Comparison of ENCODE assay signal across 1 cellular context in the genomic region with DNA sequence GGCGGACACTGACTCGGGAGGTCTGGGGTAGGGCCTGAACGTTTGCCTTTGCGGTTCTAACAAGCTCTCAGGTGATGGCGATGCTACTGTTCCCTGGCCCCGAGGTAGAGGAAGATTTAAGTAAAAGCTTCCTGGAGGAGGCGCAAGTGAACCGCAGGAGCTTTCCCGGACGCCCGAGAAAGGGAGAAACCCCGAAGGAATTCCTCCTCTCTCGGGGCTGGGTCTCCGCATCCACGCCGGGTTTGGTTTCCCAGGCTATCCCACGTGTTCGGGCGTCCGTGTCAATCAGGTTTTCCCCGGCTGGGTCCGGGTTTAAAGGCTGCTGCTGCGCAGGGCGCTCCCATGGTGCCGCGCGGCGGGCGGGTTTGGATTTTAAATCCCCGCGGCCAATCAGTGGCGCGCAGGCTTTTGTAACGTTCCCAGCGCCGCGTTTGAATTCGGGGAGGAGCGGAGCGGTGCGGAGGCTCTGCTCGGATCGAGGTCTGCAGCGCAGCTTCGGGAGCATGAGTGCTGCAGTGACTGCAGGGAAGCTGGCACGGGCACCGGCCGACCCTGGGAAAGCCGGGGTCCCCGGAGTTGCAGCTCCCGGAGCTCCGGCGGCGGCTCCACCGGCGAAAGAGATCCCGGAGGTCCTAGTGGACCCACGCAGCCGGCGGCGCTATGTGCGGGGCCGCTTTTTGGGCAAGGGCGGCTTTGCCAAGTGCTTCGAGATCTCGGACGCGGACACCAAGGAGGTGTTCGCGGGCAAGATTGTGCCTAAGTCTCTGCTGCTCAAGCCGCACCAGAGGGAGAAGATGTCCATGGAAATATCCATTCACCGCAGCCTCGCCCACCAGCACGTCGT.
A peak's percentile ranks its signal among the peaks of the same experiment; 100 is the strongest.
TF ChIP-seq lines count a peak whose summit lies in the region.

A gene (plus strand): TSS at position 460 of the 844 bp plus-strand sequence. CDS start 44 bp downstream, at position 504.

TF ChIP-seq in SK-N-SH, 30 proteins besides CTCF, POLR2A, EP300 and RAD21:
- TF ChIP-seq, protein P1, sequence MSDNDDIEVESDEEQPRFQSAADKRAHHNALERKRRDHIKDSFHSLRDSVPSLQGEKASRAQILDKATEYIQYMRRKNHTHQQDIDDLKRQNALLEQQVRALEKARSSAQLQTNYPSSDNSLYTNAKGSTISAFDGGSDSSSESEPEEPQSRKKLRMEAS (IDR thresholded peaks at IDR 0.05; ENCODE audit: low read depth), result peak; percentile 92
- no peak for TF ChIP-seq SMC3 (IDR thresholded peaks at IDR 0.05; ENCODE audit: low read depth, low read length)
- TF ChIP-seq, protein P2, sequence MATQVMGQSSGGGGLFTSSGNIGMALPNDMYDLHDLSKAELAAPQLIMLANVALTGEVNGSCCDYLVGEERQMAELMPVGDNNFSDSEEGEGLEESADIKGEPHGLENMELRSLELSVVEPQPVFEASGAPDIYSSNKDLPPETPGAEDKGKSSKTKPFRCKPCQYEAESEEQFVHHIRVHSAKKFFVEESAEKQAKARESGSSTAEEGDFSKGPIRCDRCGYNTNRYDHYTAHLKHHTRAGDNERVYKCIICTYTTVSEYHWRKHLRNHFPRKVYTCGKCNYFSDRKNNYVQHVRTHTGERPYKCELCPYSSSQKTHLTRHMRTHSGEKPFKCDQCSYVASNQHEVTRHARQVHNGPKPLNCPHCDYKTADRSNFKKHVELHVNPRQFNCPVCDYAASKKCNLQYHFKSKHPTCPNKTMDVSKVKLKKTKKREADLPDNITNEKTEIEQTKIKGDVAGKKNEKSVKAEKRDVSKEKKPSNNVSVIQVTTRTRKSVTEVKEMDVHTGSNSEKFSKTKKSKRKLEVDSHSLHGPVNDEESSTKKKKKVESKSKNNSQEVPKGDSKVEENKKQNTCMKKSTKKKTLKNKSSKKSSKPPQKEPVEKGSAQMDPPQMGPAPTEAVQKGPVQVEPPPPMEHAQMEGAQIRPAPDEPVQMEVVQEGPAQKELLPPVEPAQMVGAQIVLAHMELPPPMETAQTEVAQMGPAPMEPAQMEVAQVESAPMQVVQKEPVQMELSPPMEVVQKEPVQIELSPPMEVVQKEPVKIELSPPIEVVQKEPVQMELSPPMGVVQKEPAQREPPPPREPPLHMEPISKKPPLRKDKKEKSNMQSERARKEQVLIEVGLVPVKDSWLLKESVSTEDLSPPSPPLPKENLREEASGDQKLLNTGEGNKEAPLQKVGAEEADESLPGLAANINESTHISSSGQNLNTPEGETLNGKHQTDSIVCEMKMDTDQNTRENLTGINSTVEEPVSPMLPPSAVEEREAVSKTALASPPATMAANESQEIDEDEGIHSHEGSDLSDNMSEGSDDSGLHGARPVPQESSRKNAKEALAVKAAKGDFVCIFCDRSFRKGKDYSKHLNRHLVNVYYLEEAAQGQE (IDR thresholded peaks at IDR 0.05; ENCODE audit: low read depth, low read length), result peak; percentile 31; the same call in 1 of the 2 replicates
- TF ChIP-seq, protein P3, sequence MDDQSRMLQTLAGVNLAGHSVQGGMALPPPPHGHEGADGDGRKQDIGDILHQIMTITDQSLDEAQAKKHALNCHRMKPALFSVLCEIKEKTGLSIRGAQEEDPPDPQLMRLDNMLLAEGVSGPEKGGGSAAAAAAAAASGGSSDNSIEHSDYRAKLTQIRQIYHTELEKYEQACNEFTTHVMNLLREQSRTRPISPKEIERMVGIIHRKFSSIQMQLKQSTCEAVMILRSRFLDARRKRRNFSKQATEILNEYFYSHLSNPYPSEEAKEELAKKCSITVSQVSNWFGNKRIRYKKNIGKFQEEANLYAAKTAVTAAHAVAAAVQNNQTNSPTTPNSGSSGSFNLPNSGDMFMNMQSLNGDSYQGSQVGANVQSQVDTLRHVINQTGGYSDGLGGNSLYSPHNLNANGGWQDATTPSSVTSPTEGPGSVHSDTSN (IDR thresholded peaks at IDR 0.05), result peak; percentile 87
- no peak for TF ChIP-seq TEAD4 (IDR thresholded peaks at IDR 0.05; ENCODE audit: borderline replicate concordance, insufficient read depth)
- 0 out of 2 replicates have a peak, but pooled peaks have one; percentile 31 for TF ChIP-seq RCOR1 (IDR thresholded peaks at IDR 0.05; ENCODE audit: low read length)
- no peak; the same call in 1 of the 2 replicates for TF ChIP-seq FOSL2 (IDR thresholded peaks at IDR 0.05; ENCODE audit: borderline replicate concordance, low read depth)
- no peak for TF ChIP-seq RFX5 (IDR thresholded peaks at IDR 0.05; ENCODE audit: low read length)
- no peak for TF ChIP-seq JUND (IDR thresholded peaks at IDR 0.05)
- no peak for TF ChIP-seq YY1 (IDR thresholded peaks at IDR 0.05; ENCODE audit: low read depth)
- peak; percentile 57 for TF ChIP-seq POLR2AphosphoS5 (IDR thresholded peaks at IDR 0.05; ENCODE audit: low read depth, low read length)
- TF ChIP-seq, protein P4, sequence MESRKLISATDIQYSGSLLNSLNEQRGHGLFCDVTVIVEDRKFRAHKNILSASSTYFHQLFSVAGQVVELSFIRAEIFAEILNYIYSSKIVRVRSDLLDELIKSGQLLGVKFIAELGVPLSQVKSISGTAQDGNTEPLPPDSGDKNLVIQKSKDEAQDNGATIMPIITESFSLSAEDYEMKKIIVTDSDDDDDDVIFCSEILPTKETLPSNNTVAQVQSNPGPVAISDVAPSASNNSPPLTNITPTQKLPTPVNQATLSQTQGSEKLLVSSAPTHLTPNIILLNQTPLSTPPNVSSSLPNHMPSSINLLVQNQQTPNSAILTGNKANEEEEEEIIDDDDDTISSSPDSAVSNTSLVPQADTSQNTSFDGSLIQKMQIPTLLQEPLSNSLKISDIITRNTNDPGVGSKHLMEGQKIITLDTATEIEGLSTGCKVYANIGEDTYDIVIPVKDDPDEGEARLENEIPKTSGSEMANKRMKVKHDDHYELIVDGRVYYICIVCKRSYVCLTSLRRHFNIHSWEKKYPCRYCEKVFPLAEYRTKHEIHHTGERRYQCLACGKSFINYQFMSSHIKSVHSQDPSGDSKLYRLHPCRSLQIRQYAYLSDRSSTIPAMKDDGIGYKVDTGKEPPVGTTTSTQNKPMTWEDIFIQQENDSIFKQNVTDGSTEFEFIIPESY (IDR thresholded peaks at IDR 0.05; ENCODE audit: borderline replicate concordance, low read depth), result no peak
- TF ChIP-seq GATA2 (CRISPR knock-in tag; IDR thresholded peaks at IDR 0.05), result no peak
- TF ChIP-seq, protein P5, sequence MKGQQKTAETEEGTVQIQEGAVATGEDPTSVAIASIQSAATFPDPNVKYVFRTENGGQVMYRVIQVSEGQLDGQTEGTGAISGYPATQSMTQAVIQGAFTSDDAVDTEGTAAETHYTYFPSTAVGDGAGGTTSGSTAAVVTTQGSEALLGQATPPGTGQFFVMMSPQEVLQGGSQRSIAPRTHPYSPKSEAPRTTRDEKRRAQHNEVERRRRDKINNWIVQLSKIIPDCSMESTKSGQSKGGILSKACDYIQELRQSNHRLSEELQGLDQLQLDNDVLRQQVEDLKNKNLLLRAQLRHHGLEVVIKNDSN (IDR thresholded peaks at IDR 0.05; ENCODE audit: borderline replicate concordance, low read depth), result no peak
- TF ChIP-seq, protein P6, sequence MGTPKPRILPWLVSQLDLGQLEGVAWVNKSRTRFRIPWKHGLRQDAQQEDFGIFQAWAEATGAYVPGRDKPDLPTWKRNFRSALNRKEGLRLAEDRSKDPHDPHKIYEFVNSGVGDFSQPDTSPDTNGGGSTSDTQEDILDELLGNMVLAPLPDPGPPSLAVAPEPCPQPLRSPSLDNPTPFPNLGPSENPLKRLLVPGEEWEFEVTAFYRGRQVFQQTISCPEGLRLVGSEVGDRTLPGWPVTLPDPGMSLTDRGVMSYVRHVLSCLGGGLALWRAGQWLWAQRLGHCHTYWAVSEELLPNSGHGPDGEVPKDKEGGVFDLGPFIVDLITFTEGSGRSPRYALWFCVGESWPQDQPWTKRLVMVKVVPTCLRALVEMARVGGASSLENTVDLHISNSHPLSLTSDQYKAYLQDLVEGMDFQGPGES (IDR thresholded peaks at IDR 0.05; ENCODE audit: low read depth, low read length), result no peak
- peak; percentile 99 for TF ChIP-seq MXI1 (IDR thresholded peaks at IDR 0.05; ENCODE audit: low read depth, low read length)
- TF ChIP-seq TCF12 (IDR thresholded peaks at IDR 0.05), result 0 out of 2 replicates have a peak, but pooled peaks have one; percentile 9
- TF ChIP-seq MEF2A (IDR thresholded peaks at IDR 0.05; ENCODE audit: borderline replicate concordance, low read depth), result no peak; the same call in 1 of the 2 replicates
- TF ChIP-seq TAF1 (IDR thresholded peaks at IDR 0.05; ENCODE audit: borderline replicate concordance, low read depth, low read length), result peak; percentile 81
- no peak for TF ChIP-seq EZH2phosphoT487 (IDR thresholded peaks at IDR 0.05; ENCODE audit: borderline replicate concordance, low read depth)
- TF ChIP-seq, protein P7, sequence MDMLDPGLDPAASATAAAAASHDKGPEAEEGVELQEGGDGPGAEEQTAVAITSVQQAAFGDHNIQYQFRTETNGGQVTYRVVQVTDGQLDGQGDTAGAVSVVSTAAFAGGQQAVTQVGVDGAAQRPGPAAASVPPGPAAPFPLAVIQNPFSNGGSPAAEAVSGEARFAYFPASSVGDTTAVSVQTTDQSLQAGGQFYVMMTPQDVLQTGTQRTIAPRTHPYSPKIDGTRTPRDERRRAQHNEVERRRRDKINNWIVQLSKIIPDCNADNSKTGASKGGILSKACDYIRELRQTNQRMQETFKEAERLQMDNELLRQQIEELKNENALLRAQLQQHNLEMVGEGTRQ (IDR thresholded peaks at IDR 0.05; ENCODE audit: borderline replicate concordance, low read depth, low read length), result no peak
- TF ChIP-seq CHD2 (IDR thresholded peaks at IDR 0.05; ENCODE audit: low read length, partially characterized antibody), result peak; percentile 80
- TF ChIP-seq SIN3A (IDR thresholded peaks at IDR 0.05; ENCODE audit: borderline replicate concordance, low read depth, low read length), result peak; percentile 99
- TF ChIP-seq NRF1 (IDR thresholded peaks at IDR 0.05; ENCODE audit: low read depth, low read length), result peak; percentile 66
- TF ChIP-seq FOXM1 (IDR thresholded peaks at IDR 0.05; ENCODE audit: low read depth), result peak; percentile 99
- TF ChIP-seq ELF1 (IDR thresholded peaks at IDR 0.05), result no peak; the same call in 1 of the 2 replicates
- no peak for TF ChIP-seq NFIC (IDR thresholded peaks at IDR 0.05; ENCODE audit: borderline replicate concordance)
